Comparison of ENCODE assay signal across 1 cellular context in the genomic region with DNA sequence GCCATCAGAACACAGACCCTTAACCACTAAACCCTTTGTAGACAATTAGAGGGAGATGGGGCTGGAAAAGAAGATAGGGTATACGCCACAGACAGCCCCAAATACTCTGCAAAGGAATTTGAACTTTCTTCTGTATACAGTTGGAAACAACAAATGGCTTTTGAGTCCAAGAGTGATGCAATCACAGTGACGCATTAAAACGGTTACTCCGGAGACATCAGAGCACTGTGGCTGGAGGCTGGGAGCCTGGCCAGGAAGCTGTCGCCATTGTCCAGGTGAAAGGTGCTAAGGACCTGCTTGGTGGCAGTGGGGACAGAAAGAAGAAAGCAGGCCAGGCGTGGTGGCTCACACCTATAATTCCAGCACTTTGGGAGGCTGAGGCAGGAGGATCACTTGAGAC.
TF ChIP-seq lines count a peak whose summit lies in the region.

No MANE protein-coding gene starts in this region.

TF ChIP-seq in HepG2, 621 proteins besides CTCF, POLR2A, EP300 and RAD21 (continues in another document):
- TF ChIP-seq ZNF557 (CRISPR knock-in tag; IDR thresholded peaks at IDR 0.05), result no peak
- TF ChIP-seq ZNF543 (CRISPR knock-in tag; IDR thresholded peaks at IDR 0.05), result no peak
- no peak for TF ChIP-seq ELF4 (CRISPR knock-in tag; IDR thresholded peaks at IDR 0.05; ENCODE audit: borderline replicate concordance)
- no peak for TF ChIP-seq ATRX (CRISPR knock-in tag; IDR thresholded peaks at IDR 0.05; ENCODE audit: borderline replicate concordance)
- no peak for TF ChIP-seq ZNF740 (CRISPR knock-in tag; IDR thresholded peaks at IDR 0.05)
- TF ChIP-seq DMAP1 (CRISPR knock-in tag; IDR thresholded peaks at IDR 0.05), result no peak
- TF ChIP-seq, protein P1, sequence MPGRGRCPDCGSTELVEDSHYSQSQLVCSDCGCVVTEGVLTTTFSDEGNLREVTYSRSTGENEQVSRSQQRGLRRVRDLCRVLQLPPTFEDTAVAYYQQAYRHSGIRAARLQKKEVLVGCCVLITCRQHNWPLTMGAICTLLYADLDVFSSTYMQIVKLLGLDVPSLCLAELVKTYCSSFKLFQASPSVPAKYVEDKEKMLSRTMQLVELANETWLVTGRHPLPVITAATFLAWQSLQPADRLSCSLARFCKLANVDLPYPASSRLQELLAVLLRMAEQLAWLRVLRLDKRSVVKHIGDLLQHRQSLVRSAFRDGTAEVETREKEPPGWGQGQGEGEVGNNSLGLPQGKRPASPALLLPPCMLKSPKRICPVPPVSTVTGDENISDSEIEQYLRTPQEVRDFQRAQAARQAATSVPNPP (CRISPR knock-in tag; IDR thresholded peaks at IDR 0.05), result no peak
- TF ChIP-seq CEBPB (IDR thresholded peaks at IDR 0.05; ENCODE audit: borderline replicate concordance, low read depth, low read length), result peak; percentile 75
- TF ChIP-seq, protein P2, sequence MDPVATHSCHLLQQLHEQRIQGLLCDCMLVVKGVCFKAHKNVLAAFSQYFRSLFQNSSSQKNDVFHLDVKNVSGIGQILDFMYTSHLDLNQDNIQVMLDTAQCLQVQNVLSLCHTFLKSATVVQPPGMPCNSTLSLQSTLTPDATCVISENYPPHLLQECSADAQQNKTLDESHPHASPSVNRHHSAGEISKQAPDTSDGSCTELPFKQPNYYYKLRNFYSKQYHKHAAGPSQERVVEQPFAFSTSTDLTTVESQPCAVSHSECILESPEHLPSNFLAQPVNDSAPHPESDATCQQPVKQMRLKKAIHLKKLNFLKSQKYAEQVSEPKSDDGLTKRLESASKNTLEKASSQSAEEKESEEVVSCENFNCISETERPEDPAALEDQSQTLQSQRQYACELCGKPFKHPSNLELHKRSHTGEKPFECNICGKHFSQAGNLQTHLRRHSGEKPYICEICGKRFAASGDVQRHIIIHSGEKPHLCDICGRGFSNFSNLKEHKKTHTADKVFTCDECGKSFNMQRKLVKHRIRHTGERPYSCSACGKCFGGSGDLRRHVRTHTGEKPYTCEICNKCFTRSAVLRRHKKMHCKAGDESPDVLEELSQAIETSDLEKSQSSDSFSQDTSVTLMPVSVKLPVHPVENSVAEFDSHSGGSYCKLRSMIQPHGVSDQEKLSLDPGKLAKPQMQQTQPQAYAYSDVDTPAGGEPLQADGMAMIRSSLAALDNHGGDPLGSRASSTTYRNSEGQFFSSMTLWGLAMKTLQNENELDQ (CRISPR knock-in tag; IDR thresholded peaks at IDR 0.05; ENCODE audit: borderline replicate concordance), result no peak
- TF ChIP-seq TFDP2 (CRISPR knock-in tag; IDR thresholded peaks at IDR 0.05), result no peak
- no peak for TF ChIP-seq GFI1 (CRISPR knock-in tag; IDR thresholded peaks at IDR 0.05; ENCODE audit: borderline replicate concordance)
- no peak for TF ChIP-seq JARID2 (CRISPR knock-in tag; IDR thresholded peaks at IDR 0.05; ENCODE audit: insufficient replicate concordance)
- no peak for TF ChIP-seq SETDB1 (CRISPR knock-in tag; IDR thresholded peaks at IDR 0.05; ENCODE audit: borderline replicate concordance)
- no peak for TF ChIP-seq DR1 (CRISPR knock-in tag; IDR thresholded peaks at IDR 0.05)
- TF ChIP-seq, protein P3, sequence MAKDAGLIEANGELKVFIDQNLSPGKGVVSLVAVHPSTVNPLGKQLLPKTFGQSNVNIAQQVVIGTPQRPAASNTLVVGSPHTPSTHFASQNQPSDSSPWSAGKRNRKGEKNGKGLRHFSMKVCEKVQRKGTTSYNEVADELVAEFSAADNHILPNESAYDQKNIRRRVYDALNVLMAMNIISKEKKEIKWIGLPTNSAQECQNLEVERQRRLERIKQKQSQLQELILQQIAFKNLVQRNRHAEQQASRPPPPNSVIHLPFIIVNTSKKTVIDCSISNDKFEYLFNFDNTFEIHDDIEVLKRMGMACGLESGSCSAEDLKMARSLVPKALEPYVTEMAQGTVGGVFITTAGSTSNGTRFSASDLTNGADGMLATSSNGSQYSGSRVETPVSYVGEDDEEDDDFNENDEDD (CRISPR knock-in tag; IDR thresholded peaks at IDR 0.05; ENCODE audit: borderline replicate concordance), result no peak
- no peak for TF ChIP-seq ZNF562 (CRISPR knock-in tag; IDR thresholded peaks at IDR 0.05; ENCODE audit: borderline replicate concordance)
- TF ChIP-seq HOXD1 (CRISPR knock-in tag; IDR thresholded peaks at IDR 0.05), result no peak
- TF ChIP-seq NR1H2 (CRISPR knock-in tag; IDR thresholded peaks at IDR 0.05; ENCODE audit: borderline replicate concordance, low read depth), result no peak
- TF ChIP-seq, protein P4, sequence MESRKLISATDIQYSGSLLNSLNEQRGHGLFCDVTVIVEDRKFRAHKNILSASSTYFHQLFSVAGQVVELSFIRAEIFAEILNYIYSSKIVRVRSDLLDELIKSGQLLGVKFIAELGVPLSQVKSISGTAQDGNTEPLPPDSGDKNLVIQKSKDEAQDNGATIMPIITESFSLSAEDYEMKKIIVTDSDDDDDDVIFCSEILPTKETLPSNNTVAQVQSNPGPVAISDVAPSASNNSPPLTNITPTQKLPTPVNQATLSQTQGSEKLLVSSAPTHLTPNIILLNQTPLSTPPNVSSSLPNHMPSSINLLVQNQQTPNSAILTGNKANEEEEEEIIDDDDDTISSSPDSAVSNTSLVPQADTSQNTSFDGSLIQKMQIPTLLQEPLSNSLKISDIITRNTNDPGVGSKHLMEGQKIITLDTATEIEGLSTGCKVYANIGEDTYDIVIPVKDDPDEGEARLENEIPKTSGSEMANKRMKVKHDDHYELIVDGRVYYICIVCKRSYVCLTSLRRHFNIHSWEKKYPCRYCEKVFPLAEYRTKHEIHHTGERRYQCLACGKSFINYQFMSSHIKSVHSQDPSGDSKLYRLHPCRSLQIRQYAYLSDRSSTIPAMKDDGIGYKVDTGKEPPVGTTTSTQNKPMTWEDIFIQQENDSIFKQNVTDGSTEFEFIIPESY (CRISPR knock-in tag; IDR thresholded peaks at IDR 0.05), result peak; percentile 33; the same call in 1 of the 2 replicates
- TF ChIP-seq ZBTB7B (CRISPR knock-in tag; IDR thresholded peaks at IDR 0.05), result no peak
- TF ChIP-seq, protein P5, sequence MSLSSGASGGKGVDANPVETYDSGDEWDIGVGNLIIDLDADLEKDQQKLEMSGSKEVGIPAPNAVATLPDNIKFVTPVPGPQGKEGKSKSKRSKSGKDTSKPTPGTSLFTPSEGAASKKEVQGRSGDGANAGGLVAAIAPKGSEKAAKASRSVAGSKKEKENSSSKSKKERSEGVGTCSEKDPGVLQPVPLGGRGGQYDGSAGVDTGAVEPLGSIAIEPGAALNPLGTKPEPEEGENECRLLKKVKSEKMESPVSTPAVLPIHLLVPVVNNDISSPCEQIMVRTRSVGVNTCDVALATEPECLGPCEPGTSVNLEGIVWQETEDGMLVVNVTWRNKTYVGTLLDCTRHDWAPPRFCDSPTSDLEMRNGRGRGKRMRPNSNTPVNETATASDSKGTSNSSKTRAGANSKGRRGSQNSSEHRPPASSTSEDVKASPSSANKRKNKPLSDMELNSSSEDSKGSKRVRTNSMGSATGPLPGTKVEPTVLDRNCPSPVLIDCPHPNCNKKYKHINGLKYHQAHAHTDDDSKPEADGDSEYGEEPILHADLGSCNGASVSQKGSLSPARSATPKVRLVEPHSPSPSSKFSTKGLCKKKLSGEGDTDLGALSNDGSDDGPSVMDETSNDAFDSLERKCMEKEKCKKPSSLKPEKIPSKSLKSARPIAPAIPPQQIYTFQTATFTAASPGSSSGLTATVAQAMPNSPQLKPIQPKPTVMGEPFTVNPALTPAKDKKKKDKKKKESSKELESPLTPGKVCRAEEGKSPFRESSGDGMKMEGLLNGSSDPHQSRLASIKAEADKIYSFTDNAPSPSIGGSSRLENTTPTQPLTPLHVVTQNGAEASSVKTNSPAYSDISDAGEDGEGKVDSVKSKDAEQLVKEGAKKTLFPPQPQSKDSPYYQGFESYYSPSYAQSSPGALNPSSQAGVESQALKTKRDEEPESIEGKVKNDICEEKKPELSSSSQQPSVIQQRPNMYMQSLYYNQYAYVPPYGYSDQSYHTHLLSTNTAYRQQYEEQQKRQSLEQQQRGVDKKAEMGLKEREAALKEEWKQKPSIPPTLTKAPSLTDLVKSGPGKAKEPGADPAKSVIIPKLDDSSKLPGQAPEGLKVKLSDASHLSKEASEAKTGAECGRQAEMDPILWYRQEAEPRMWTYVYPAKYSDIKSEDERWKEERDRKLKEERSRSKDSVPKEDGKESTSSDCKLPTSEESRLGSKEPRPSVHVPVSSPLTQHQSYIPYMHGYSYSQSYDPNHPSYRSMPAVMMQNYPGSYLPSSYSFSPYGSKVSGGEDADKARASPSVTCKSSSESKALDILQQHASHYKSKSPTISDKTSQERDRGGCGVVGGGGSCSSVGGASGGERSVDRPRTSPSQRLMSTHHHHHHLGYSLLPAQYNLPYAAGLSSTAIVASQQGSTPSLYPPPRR (CRISPR knock-in tag; IDR thresholded peaks at IDR 0.05; ENCODE audit: borderline replicate concordance), result no peak
- peak in 1 of 2 experiments; percentile 49; a peak in 2 of 4 replicates for TF ChIP-seq ATF4 (CRISPR knock-in tag; IDR thresholded peaks at IDR 0.05)
- TF ChIP-seq ZNF121 (CRISPR knock-in tag; IDR thresholded peaks at IDR 0.05), result no peak
- TF ChIP-seq ZKSCAN8 (CRISPR knock-in tag; IDR thresholded peaks at IDR 0.05; ENCODE audit: borderline replicate concordance), result peak; percentile 92; the same call in 1 of the 2 replicates
- no peak for TF ChIP-seq KLF15 (CRISPR knock-in tag; IDR thresholded peaks at IDR 0.05; ENCODE audit: borderline replicate concordance)
- no peak for TF ChIP-seq DNMT1 (CRISPR knock-in tag; IDR thresholded peaks at IDR 0.05)
- TF ChIP-seq MIER2 (CRISPR knock-in tag; IDR thresholded peaks at IDR 0.05), result no peak
- TF ChIP-seq, protein P6, sequence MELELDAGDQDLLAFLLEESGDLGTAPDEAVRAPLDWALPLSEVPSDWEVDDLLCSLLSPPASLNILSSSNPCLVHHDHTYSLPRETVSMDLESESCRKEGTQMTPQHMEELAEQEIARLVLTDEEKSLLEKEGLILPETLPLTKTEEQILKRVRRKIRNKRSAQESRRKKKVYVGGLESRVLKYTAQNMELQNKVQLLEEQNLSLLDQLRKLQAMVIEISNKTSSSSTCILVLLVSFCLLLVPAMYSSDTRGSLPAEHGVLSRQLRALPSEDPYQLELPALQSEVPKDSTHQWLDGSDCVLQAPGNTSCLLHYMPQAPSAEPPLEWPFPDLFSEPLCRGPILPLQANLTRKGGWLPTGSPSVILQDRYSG (CRISPR knock-in tag; IDR thresholded peaks at IDR 0.05), result no peak
- TF ChIP-seq ZSCAN29 (CRISPR knock-in tag; conservative IDR thresholded peaks at IDR 0.05), result no peak
- no peak for TF ChIP-seq PBX2 (CRISPR knock-in tag; IDR thresholded peaks at IDR 0.05)
